Comparison of ENCODE assay signal across 27 cellular contexts in the genomic region with DNA sequence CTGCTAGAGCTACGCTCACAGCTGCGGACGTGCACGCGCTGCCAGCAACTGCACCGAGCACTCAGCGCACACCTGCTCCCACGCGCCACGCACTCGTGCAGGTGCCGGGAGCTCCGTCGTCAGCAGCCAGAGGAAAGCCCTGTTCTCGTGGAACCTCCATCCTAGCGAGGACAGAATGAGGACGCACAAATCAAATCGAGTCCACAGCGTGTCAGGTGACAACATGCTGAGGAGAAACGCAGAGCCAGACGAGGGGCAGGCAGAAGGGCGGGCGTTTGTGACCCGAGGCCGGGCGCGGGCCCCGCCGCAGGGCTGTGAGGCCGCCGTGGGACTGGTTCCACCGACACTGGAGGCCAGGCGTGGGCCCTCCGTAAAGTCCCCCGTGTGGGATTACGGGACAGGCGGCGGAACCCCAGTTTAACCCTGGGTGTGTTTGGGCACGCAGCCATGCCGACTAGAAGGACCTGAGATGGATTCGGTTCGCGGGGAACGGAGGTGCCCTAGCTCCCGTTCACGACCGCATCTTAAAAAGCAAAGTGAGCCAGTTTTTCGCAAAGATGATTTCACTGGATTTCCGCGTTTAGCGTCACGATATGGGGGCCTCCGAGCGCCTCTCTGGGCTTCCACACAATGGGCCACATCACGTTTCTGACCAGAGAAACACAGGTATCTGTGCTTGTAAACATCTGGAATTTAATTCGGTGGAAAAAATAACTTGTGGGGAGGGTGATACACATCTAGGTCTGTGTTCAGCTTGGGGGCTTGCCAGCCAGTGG. TPM values are rescaled to one million over a fixed set of nuclear protein-coding genes. Genes with fewer than 3 reads are reported as not detected.
"Had no signal": no experiment of that assay in that cellular context is flagged by ENCODE, and none has a peak within 500 bp of the region (broad histone marks: within the 10 kb centered on the region; RNA-seq: fewer than 3 reads in every experiment).

No MANE protein-coding gene starts in this region.

- ATAC-seq: left colon; left ventricle myocardium superior; mucosa of descending colon; naive thymus-derived CD8-positive, alpha-beta T cell; stimulated activated memory B cell treated with anti-CD40 and anti-IgM and Interleukin-4, amounts not matched to agents 10 μg/mL and 1 μg/mL and 100 μg/mL, for 72 hours; upper lobe of right lung had no signal

- H3K27ac ChIP-seq: colonic mucosa, hepatocyte, parathyroid adenoma, prostate gland, spleen, tibial nerve, upper lobe of right lung, vagina had no signal

- H2AFZ ChIP-seq: hepatocyte, parathyroid adenoma had no signal

- H3K27me3 ChIP-seq: colonic mucosa, hepatocyte, tibial nerve, upper lobe of right lung, vagina had no signal

- H3K9ac ChIP-seq: parathyroid adenoma had no signal

- H3K9me3 ChIP-seq: colonic mucosa, mucosa of descending colon, prostate gland, spleen, tibial nerve, upper lobe of right lung, vagina had no signal

- H3K4me3 ChIP-seq: colonic mucosa, hepatocyte, mucosa of descending colon, prostate gland, spleen, tibial nerve, upper lobe of right lung, vagina had no signal

- H3K4me2 ChIP-seq: hepatocyte had no signal

- H3K36me3 ChIP-seq: colonic mucosa, prostate gland, spleen, tibial nerve, upper lobe of right lung, vagina had no signal

- DNase-seq: colonic mucosa; dermis blood vessel endothelial cell; erythroblast; foreskin melanocyte; head of caudate nucleus; left colon; left ventricle myocardium superior; mesendoderm; mucosa of descending colon; naive thymus-derived CD8-positive, alpha-beta T cell; occipital lobe; spleen; stimulated activated CD4-positive, alpha-beta T cell treated with anti-CD3 and anti-CD28 coated beads, Interleukin-15, amount 100 ng/mL, for 24 hours; stimulated activated CD4-positive, alpha-beta T cell treated with anti-CD3 and anti-CD28 coated beads, Interleukin-1b, Interleukin-23, amount 100 ng/mL, for 48 hours; stimulated activated CD4-positive, alpha-beta T cell treated with anti-CD3 and anti-CD28 coated beads, Interleukin-4, amount 100 ng/mL, for 24 hours; upper lobe of right lung had no signal

- H3K4me1 ChIP-seq: colonic mucosa, parathyroid adenoma, prostate gland, spleen, upper lobe of right lung, vagina had no signal

RNA-seq across cellular contexts. Expression of a gene that starts 26.9 kb away (rescaled TPM):
- total RNA-seq: dermis blood vessel endothelial cell; endothelial cell of umbilical vein; lung microvascular endothelial cell; naive thymus-derived CD8-positive, alpha-beta T cell; skeletal muscle tissue; temporal lobe had no signal
- polyA plus RNA-seq: endothelial cell of umbilical vein, neural cell had no signal
